In the genomic region with DNA sequence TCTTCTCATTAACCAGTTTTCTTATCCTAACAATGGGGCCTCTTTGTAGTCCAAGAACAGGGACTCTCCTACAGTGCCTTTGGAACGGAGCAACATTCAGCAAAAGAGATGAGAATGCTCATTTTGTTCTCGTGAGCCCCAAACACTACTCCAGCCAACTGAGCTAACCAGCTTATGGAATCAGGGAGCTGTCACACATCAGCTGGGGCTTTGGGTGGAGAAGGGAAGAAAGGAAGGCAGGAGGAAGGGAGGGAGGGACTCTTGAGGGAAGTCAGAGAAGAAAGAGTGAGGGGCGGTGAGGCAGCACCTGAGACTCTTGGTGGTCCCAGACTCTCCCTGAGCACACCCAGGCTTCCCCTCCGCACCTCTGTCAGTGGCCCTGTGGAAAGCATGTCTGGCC, we compare ENCODE assay signal across 9 cellular contexts.
DNase-seq lines count a peak whose midpoint lies in the region; ATAC-seq and TF ChIP-seq lines count a peak whose summit lies in the region.
"Had no signal": no experiment of that assay in that cellular context is flagged by ENCODE, and none has a peak within 500 bp of the region (broad histone marks: within the 10 kb centered on the region; RNA-seq: fewer than 3 reads in every experiment).

No MANE protein-coding gene starts in this region.

- H3K27me3 ChIP-seq in right atrium auricular region (no peaks in the 10 kb centered on the region), osteoblast (ENCODE audit: insufficient read depth, low read length) (no peaks in the 10 kb centered on the region)
- H3K27me3 ChIP-seq: gastroesophageal sphincter had no signal

- H2AFZ ChIP-seq in osteoblast (ENCODE audit: low read length) = no peak overlapping the region

- peak overlapping the region; percentile 75 to 82 for H3K27ac ChIP-seq in right atrium auricular region
- H3K27ac ChIP-seq in osteoblast (ENCODE audit: low read depth, low read length) = peak overlapping the region; percentile 42

- no peak overlapping the region for H3K4me3 ChIP-seq in right atrium auricular region
- H3K4me3 ChIP-seq in osteoblast (ENCODE audit: insufficient read depth, low read length) = no peak overlapping the region
- H3K4me3 ChIP-seq: gastroesophageal sphincter had no signal

- ATAC-seq in Right ventricle myocardium superior (ENCODE audit: poor library complexity) (no peak), HG03378 (IDR thresholded peaks at IDR 0.05; ENCODE audit: unreplicated experiment) (no peak)
- ATAC-seq: gastroesophageal sphincter had no signal

- peaks cover 0 to 56% of the 10 kb centered on the region in 2 donors for H3K4me1 ChIP-seq in right atrium auricular region
- H3K4me1 ChIP-seq in osteoblast (ENCODE audit: insufficient read depth, low read length) = peaks cover 16% of the 10 kb centered on the region

- peaks cover 90% of the 10 kb centered on the region for H3K79me2 ChIP-seq in osteoblast (ENCODE audit: insufficient read depth, low read length)

- H4K20me1 ChIP-seq in osteoblast (ENCODE audit: insufficient read depth, low read length) = peaks cover 13% of the 10 kb centered on the region

- H3K9me3 ChIP-seq in right atrium auricular region (no peaks in the 10 kb centered on the region), osteoblast (ENCODE audit: low read depth, low read length) (no peaks in the 10 kb centered on the region)
- H3K9me3 ChIP-seq: gastroesophageal sphincter had no signal

- intact Hi-C loops in Right ventricle myocardium superior (cut with DNase I) (loop anchor here (2.0 to 5.0 kb wide), 2 partner anchors 131 to 356 kb away; a partner anchor contains a TSS), head of caudate nucleus (cut with DNase I) (loop anchor here (5.0 kb wide), 2 partner anchors 131 to 356 kb away; a partner anchor contains a TSS), posterior vena cava (cut with DNase I) (loop anchor here in 1 of 2 donors (5.0 kb wide), 1 partner anchor 131 kb away; a partner anchor contains a TSS)

- TF ChIP-seq CTCF in right atrium auricular region (IDR thresholded peaks at IDR 0.05) = no peak
- TF ChIP-seq CTCF in osteoblast (IDR thresholded peaks at IDR 0.05; ENCODE audit: extremely low read depth, low read depth, low read length) = no peak

- no peak for DNase-seq in right atrium auricular region (ENCODE audit: low spot score)
- no peak for DNase-seq in Right ventricle myocardium superior
- peak in 28 of 42 donors; percentile 26 to 84 (median 64) for DNase-seq in head of caudate nucleus
- DNase-seq in osteoblast (ENCODE audit: insufficient read length, low spot score, missing footprints) = no peak
- DNase-seq in NCI-H1436 treated with DMSO at 0.1 percent for 48 hours (lab: John Stamatoyannopoulos, UW) = no peak
- no peak for DNase-seq in posterior vena cava (ENCODE audit: low spot score)
- no peak for DNase-seq in NCI-H345 (lab: John Stamatoyannopoulos, UW)

- H3K4me2 ChIP-seq in osteoblast (ENCODE audit: insufficient read depth, low read length) = no peak overlapping the region

- H3K36me3 ChIP-seq in right atrium auricular region = peaks cover 4% of the 10 kb centered on the region
- H3K36me3 ChIP-seq in osteoblast (ENCODE audit: insufficient read depth, low read length) = peaks cover 20% of the 10 kb centered on the region

Comparison
In these comparisons a context has a peak if more than half of its experiments do, and no peak if none do; other contexts are left out.
1. DNase-seq: peak in head of caudate nucleus (28 of 42); none in right atrium auricular region (single experiment), Right ventricle myocardium superior (single experiment), osteoblast (single experiment), NCI-H1436 treated with DMSO at 0.1 percent for 48 hours (single experiment), posterior vena cava (single experiment) and NCI-H345 (single experiment).